Comparison of ENCODE assay signal across 1 cellular context in the genomic region with DNA sequence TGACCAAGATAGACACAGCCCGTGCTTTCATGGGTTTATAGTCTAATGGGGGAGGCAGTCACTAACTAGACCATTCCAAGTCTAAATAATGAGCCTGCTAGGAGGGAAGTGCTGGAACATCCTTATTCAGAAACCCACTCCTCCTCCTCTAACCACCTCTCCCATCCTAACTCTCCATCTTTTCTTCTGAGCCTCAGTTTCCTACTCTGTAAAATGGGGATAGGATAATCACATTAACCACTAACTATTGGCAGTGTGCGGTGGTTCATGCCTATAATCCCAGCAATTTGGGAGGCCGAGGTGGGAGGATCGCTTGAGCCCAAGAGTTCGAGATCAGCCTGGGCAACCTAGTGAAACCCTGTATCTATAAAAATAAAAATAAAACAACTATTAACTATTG.
TF ChIP-seq lines count a peak whose summit lies in the region.

No MANE protein-coding gene starts in this region.

TF ChIP-seq in K562, 482 proteins besides CTCF, POLR2A, EP300 and RAD21 (continued from another document):
- TF ChIP-seq, protein P1, sequence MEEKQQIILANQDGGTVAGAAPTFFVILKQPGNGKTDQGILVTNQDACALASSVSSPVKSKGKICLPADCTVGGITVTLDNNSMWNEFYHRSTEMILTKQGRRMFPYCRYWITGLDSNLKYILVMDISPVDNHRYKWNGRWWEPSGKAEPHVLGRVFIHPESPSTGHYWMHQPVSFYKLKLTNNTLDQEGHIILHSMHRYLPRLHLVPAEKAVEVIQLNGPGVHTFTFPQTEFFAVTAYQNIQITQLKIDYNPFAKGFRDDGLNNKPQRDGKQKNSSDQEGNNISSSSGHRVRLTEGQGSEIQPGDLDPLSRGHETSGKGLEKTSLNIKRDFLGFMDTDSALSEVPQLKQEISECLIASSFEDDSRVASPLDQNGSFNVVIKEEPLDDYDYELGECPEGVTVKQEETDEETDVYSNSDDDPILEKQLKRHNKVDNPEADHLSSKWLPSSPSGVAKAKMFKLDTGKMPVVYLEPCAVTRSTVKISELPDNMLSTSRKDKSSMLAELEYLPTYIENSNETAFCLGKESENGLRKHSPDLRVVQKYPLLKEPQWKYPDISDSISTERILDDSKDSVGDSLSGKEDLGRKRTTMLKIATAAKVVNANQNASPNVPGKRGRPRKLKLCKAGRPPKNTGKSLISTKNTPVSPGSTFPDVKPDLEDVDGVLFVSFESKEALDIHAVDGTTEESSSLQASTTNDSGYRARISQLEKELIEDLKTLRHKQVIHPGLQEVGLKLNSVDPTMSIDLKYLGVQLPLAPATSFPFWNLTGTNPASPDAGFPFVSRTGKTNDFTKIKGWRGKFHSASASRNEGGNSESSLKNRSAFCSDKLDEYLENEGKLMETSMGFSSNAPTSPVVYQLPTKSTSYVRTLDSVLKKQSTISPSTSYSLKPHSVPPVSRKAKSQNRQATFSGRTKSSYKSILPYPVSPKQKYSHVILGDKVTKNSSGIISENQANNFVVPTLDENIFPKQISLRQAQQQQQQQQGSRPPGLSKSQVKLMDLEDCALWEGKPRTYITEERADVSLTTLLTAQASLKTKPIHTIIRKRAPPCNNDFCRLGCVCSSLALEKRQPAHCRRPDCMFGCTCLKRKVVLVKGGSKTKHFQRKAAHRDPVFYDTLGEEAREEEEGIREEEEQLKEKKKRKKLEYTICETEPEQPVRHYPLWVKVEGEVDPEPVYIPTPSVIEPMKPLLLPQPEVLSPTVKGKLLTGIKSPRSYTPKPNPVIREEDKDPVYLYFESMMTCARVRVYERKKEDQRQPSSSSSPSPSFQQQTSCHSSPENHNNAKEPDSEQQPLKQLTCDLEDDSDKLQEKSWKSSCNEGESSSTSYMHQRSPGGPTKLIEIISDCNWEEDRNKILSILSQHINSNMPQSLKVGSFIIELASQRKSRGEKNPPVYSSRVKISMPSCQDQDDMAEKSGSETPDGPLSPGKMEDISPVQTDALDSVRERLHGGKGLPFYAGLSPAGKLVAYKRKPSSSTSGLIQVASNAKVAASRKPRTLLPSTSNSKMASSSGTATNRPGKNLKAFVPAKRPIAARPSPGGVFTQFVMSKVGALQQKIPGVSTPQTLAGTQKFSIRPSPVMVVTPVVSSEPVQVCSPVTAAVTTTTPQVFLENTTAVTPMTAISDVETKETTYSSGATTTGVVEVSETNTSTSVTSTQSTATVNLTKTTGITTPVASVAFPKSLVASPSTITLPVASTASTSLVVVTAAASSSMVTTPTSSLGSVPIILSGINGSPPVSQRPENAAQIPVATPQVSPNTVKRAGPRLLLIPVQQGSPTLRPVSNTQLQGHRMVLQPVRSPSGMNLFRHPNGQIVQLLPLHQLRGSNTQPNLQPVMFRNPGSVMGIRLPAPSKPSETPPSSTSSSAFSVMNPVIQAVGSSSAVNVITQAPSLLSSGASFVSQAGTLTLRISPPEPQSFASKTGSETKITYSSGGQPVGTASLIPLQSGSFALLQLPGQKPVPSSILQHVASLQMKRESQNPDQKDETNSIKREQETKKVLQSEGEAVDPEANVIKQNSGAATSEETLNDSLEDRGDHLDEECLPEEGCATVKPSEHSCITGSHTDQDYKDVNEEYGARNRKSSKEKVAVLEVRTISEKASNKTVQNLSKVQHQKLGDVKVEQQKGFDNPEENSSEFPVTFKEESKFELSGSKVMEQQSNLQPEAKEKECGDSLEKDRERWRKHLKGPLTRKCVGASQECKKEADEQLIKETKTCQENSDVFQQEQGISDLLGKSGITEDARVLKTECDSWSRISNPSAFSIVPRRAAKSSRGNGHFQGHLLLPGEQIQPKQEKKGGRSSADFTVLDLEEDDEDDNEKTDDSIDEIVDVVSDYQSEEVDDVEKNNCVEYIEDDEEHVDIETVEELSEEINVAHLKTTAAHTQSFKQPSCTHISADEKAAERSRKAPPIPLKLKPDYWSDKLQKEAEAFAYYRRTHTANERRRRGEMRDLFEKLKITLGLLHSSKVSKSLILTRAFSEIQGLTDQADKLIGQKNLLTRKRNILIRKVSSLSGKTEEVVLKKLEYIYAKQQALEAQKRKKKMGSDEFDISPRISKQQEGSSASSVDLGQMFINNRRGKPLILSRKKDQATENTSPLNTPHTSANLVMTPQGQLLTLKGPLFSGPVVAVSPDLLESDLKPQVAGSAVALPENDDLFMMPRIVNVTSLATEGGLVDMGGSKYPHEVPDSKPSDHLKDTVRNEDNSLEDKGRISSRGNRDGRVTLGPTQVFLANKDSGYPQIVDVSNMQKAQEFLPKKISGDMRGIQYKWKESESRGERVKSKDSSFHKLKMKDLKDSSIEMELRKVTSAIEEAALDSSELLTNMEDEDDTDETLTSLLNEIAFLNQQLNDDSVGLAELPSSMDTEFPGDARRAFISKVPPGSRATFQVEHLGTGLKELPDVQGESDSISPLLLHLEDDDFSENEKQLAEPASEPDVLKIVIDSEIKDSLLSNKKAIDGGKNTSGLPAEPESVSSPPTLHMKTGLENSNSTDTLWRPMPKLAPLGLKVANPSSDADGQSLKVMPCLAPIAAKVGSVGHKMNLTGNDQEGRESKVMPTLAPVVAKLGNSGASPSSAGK (IDR thresholded peaks at IDR 0.05), result no peak
- TF ChIP-seq ZNF41 (CRISPR knock-in tag; conservative IDR thresholded peaks at IDR 0.05) (no peak), ZNF431 (CRISPR knock-in tag; IDR thresholded peaks at IDR 0.05) (no peak)
